ENCODE assay signal across 9 cellular contexts in the genomic region with DNA sequence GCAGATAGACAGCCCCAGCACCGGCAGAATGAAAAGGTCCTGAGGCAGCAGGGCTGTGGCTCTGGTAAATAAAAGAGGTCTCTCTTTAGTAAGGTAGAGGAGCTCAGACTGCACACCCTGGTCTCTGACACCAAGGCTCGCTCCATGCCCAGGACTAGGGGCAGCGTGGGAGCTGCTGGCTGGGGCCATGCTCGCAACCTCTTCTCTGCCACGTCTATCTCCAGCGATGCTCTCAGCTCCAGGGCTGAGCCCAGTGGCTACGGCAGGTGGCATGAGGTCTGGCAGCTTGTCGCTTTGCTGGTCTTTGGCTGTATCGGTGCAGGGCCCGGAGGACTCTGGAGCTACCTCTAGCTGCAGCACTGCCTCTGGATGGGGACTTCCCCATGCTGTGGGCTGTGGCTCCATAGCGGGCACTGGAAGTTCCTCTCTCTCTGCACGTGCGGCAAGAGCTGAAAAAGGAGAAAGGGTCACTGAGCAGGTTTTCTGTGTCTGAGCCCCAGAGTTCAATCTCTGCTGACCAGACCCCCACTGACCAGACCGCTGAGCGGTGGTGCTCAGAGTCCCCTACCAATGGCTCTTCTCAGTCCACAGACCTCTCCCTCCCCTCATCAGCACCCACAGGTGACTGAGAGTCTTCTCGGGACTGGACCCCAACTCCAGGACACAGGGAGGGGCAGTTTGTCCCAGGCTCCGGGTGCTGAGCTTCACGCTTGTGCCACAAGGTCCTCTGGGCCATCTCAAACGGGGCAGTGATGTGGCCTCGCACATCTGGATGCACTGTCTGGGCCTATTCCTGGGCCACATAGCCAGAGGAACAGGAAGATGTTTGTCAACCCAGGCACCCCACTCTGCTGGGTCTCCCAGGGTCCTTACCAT. TPM values are rescaled to one million over a fixed set of nuclear protein-coding genes. Genes with fewer than 3 reads are reported as not detected.
"Had no signal": no experiment of that assay in that cellular context is flagged by ENCODE, and none has a peak within 500 bp of the region (broad histone marks: within the 10 kb centered on the region; RNA-seq: fewer than 3 reads in every experiment).

No MANE protein-coding gene starts in this region.

RNA-seq across cellular contexts. Expression of gene CDRT15L2, which starts 24.2 kb away (rescaled TPM):
- total RNA-seq: activated CD4-positive, alpha-beta memory T cell treated with anti-CD3 and anti-CD28 coated beads, Interleukin-2, amount 10 ng/mL, durations not matched to agents 7 days and 5 days; cardiac muscle cell; dermis blood vessel endothelial cell; left colon; mammary epithelial cell; SK-MEL-5; spleen; T-helper 2 cell treated with Interferon-gamma antibody and Interleukin-4, amounts not matched to agents 100 ng/mL and 5 ng/mL, for 36 hours; tibial nerve had no signal
- polyA plus RNA-seq: cardiac muscle cell, mammary epithelial cell, spleen had no signal
